In genomic region chr1:59034925-59035324, GRCh38 we compare ENCODE assay signal across 27 cellular contexts.
"Had no signal": no experiment of that assay in that cellular context is flagged by ENCODE, and none has a peak within 500 bp of the region (broad histone marks: within the 10 kb centered on the region; RNA-seq: fewer than 3 reads in every experiment).

No MANE protein-coding gene starts in this region.

- H3K36me3 Mint-ChIP-seq: activated naive CD8-positive, alpha-beta T cell had no signal

- H3K4me3 ChIP-seq: esophagus muscularis mucosa, heart left ventricle, left lung, lung, ovary, psoas muscle, tibial artery had no signal

- H3K27ac ChIP-seq: esophagus muscularis mucosa, foreskin keratinocyte, heart left ventricle, left lung, ovary, psoas muscle, tibial artery had no signal

- H3K9me3 ChIP-seq: esophagus muscularis mucosa, heart left ventricle, left lung, ovary, psoas muscle, tibial artery had no signal

- H3K9me3 Mint-ChIP-seq: central memory CD8-positive, alpha-beta T cell; dendritic cell treated with granulocyte-macrophage colony-stimulating factor and Interleukin-4, amounts not matched to agents 40 ng/mL and 50 ng/mL, for 4 days; endodermal cell; immature natural killer cell; stimulated activated naive CD8-positive, alpha-beta T cell treated with anti-CD3 and anti-CD28 coated beads, Interleukin-15, amount 100 ng/mL, for 72 hours; T-helper 2 cell treated with Interferon-gamma antibody and Interleukin-4, amounts not matched to agents 5 μg/mL and 100 μg/mL, for 36 hours had no signal

- H3K27me3 Mint-ChIP-seq: activated naive CD8-positive, alpha-beta T cell; central memory CD8-positive, alpha-beta T cell; stimulated activated naive CD8-positive, alpha-beta T cell treated with anti-CD3 and anti-CD28 coated beads, Interleukin-15, amount 100 ng/mL, for 72 hours had no signal

- DNase-seq: activated CD4-positive, alpha-beta T cell treated with anti-CD3 and anti-CD28 coated beads for 4 hours; activated CD4-positive, alpha-beta T cell treated with anti-CD3 and anti-CD28 coated beads, Interleukin-2, amount 50 U/mL, for 48 hours; activated CD8-positive, alpha-beta memory T cell treated with anti-CD3 and anti-CD28 coated beads for 24 hours; activated effector memory CD4-positive, alpha-beta T cell treated with Interleukin-2 at 50 U/mL for 16 hours; activated naive CD4-positive, alpha-beta T cell treated with Interleukin-2 at 50 U/mL for 16 hours; anterior cingulate cortex; endodermal cell; foreskin keratinocyte; heart left ventricle; hypothalamus; immature natural killer cell; kidney; left lung; ovary; psoas muscle; right cardiac atrium; stimulated activated CD4-positive, alpha-beta T cell treated with anti-CD3 and anti-CD28 coated beads, Interleukin-12 subunit alpha, Interleukin-12 subunit beta, amount 100 ng/mL, for 4 hours; stimulated activated CD4-positive, alpha-beta T cell treated with anti-CD3 and anti-CD28 coated beads, Interleukin-4, amount 100 ng/mL, for 1 hour; stimulated activated naive CD8-positive, alpha-beta T cell treated with anti-CD3 and anti-CD28 coated beads, Interleukin-15, amount 100 ng/mL, for 72 hours; T-helper 1 cell; tibial artery had no signal

- ATAC-seq: foreskin keratinocyte; heart left ventricle; left lung; psoas muscle; right cardiac atrium; stimulated activated naive CD8-positive, alpha-beta T cell treated with anti-CD3 and anti-CD28 coated beads, Interleukin-15, amount 100 ng/mL, for 72 hours had no signal

- H3K27me3 ChIP-seq: esophagus muscularis mucosa, foreskin keratinocyte, heart left ventricle, left lung, ovary, tibial artery had no signal

- H3K27ac Mint-ChIP-seq: activated naive CD8-positive, alpha-beta T cell; dendritic cell treated with granulocyte-macrophage colony-stimulating factor and Interleukin-4, amounts not matched to agents 40 ng/mL and 50 ng/mL, for 4 days; endodermal cell; immature natural killer cell; stimulated activated naive CD8-positive, alpha-beta T cell treated with anti-CD3 and anti-CD28 coated beads, Interleukin-15, amount 100 ng/mL, for 72 hours; T-helper 2 cell treated with Interferon-gamma antibody and Interleukin-4, amounts not matched to agents 5 μg/mL and 100 μg/mL, for 36 hours had no signal

- H3K4me1 ChIP-seq: esophagus muscularis mucosa, heart left ventricle, left lung, psoas muscle, tibial artery had no signal

- H3K4me3 Mint-ChIP-seq: activated naive CD8-positive, alpha-beta T cell; central memory CD8-positive, alpha-beta T cell; dendritic cell treated with granulocyte-macrophage colony-stimulating factor and Interleukin-4, amounts not matched to agents 40 ng/mL and 50 ng/mL, for 4 days; endodermal cell; immature natural killer cell; stimulated activated naive CD8-positive, alpha-beta T cell treated with anti-CD3 and anti-CD28 coated beads, Interleukin-15, amount 100 ng/mL, for 72 hours; T-helper 2 cell treated with Interferon-gamma antibody and Interleukin-4, amounts not matched to agents 5 μg/mL and 100 μg/mL, for 36 hours had no signal

- H3K4me1 Mint-ChIP-seq: central memory CD8-positive, alpha-beta T cell; stimulated activated naive CD8-positive, alpha-beta T cell treated with anti-CD3 and anti-CD28 coated beads, Interleukin-15, amount 100 ng/mL, for 72 hours had no signal

- H3K36me3 ChIP-seq: esophagus muscularis mucosa, heart left ventricle, left lung, ovary, tibial artery had no signal
